In genomic region chr7:106583706-106584690, GRCh38 we compare ENCODE assay signal across 25 cellular contexts.
DNase-seq lines count a peak whose midpoint lies in the region; ATAC-seq, FAIRE-seq and TF ChIP-seq lines count a peak whose summit lies in the region.
"Had no signal": no experiment of that assay in that cellular context is flagged by ENCODE, and none has a peak within 500 bp of the region (broad histone marks: within the 10 kb centered on the region; RNA-seq: fewer than 3 reads in every experiment).

No MANE protein-coding gene starts in this region.

- TF ChIP-seq EP300 in K562 (IDR thresholded peaks at IDR 0.05; ENCODE audit: low read length) = no peak

- H3K79me2 ChIP-seq in GM23248 (ENCODE audit: insufficient read depth) (no peaks in the 10 kb centered on the region), K562 (ENCODE audit: control insufficient read depth, insufficient read depth, low read length) (no peaks in the 10 kb centered on the region)

- FAIRE-seq in K562 (lab: Jason Lieb, UNC) = no peak
- FAIRE-seq: A549, D721Med, GM12878, GM19239, H54 had no signal

- H3K27ac ChIP-seq in GM23248 = 0 out of 2 replicates have a peak overlapping the region, but pooled peaks have one; percentile 32
- H3K27ac ChIP-seq in K562 (ENCODE audit: extremely low read depth, low read depth, low read length) = no peak overlapping the region
- H3K27ac ChIP-seq: A549; BLaER1 treated with 17β-estradiol and CSF1 and Interleukin-3, amounts not matched to agents 10 nM and 100 nM had no signal

- CTCF ChIA-PET in K562 (lab: Yijun Ruan, JAX; ENCODE audit: low intra/inter-chr PET ratio) = no interaction called here

- intact Hi-C loops in K562 (cut with micrococcal nuclease) = no loop called here

- H3K27me3 ChIP-seq in GM23248 (replicated peaks; ENCODE audit: insufficient read depth) (no peaks in the 10 kb centered on the region), K562 (ENCODE audit: control insufficient read depth in 2 of 2, insufficient read depth in 2 of 2, low read length in 2 of 2) (no peaks in the 10 kb centered on the region)
- H3K27me3 ChIP-seq: BE2C; BLaER1 treated with 17β-estradiol and CSF1 and Interleukin-3, amounts not matched to agents 10 nM and 100 nM had no signal

- H4K20me1 ChIP-seq in GM23248 (ENCODE audit: insufficient read depth) (no peaks in the 10 kb centered on the region), K562 (replicated peaks; ENCODE audit: control insufficient read depth, insufficient read depth, low read length) (no peaks in the 10 kb centered on the region)
- H4K20me1 ChIP-seq: BLaER1 treated with 17β-estradiol and CSF1 and Interleukin-3, amounts not matched to agents 10 nM and 100 nM had no signal

- H3K9me3 ChIP-seq in GM23248 (ENCODE audit: low read depth) (no peaks in the 10 kb centered on the region), K562 (replicated peaks; ENCODE audit: control insufficient read depth, insufficient read depth, low read depth, low read length) (no peaks in the 10 kb centered on the region)
- H3K9me3 ChIP-seq: A549, BE2C had no signal

- H3K4me1 ChIP-seq in GM23248 (ENCODE audit: insufficient read depth) = peaks cover 12% of the 10 kb centered on the region; the same call in 1 of the 2 replicates
- H3K4me1 ChIP-seq in K562 (replicated peaks in 1 of 2; ENCODE audit: control insufficient read depth in 2 of 2, insufficient read depth in 2 of 2, low read length in 2 of 2) = peaks cover 8 to 33% of the 10 kb centered on the region in 2 experiments
- H3K4me1 ChIP-seq: A549; BLaER1 treated with 17β-estradiol and CSF1 and Interleukin-3, amounts not matched to agents 10 nM and 100 nM; HAP-1 had no signal

- no peaks in the 10 kb centered on the region for H3K4me1 Mint-ChIP-seq in immature natural killer cell
- H3K4me1 Mint-ChIP-seq: CD14-positive monocyte; CD8-positive, alpha-beta memory T cell; GM23338 had no signal

- H3K4me3 Mint-ChIP-seq in immature natural killer cell = no peak overlapping the region
- H3K4me3 Mint-ChIP-seq: CD14-positive monocyte; CD4-positive, alpha-beta T cell; CD8-positive, alpha-beta memory T cell; GM23338; HFFc6 had no signal

- ATAC-seq in K562 (no peak), omental fat pad (ENCODE audit: low FRiP score) (no peak)
- ATAC-seq: A549, GM12878, GM23338 had no signal

- H3K36me3 ChIP-seq in GM23248 (ENCODE audit: low read depth) = no peaks in the 10 kb centered on the region
- H3K36me3 ChIP-seq in K562 (ENCODE audit: control insufficient read depth, insufficient read depth, low read length) = no peaks in the 10 kb centered on the region
- H3K36me3 ChIP-seq: BE2C; BLaER1 treated with 17β-estradiol and CSF1 and Interleukin-3, amounts not matched to agents 10 nM and 100 nM; HAP-1 had no signal

- no peak for TF ChIP-seq RAD21 in K562 (CRISPR knock-in tag; conservative IDR thresholded peaks at IDR 0.05 in 1 of 2, IDR thresholded peaks at IDR 0.05 in 1 of 2)

- no peaks in the 10 kb centered on the region for H3K9me3 Mint-ChIP-seq in immature natural killer cell
- H3K9me3 Mint-ChIP-seq: CD4-positive, alpha-beta T cell; CD8-positive, alpha-beta memory T cell; GM23338; HFFc6 had no signal

- no peaks in the 10 kb centered on the region for H3K9me2 ChIP-seq in GM23248 (ENCODE audit: insufficient read depth)

- POLR2A ChIA-PET in K562 (lab: Yijun Ruan, JAX) = interaction anchor here (0.6 to 1.9 kb wide), 4 partner anchors 10 to 194 kb away, joined by 3 to 6 read pairs (median 3); no protein-coding TSS in a partner anchor

- BruUV-seq in K562 (replicated peaks; lab: Mats Ljungman, UMichigan) = no TSS peak

- H3K9me1 ChIP-seq in K562 (ENCODE audit: control insufficient read depth, insufficient read depth, low read length) = peaks cover 4% of the 10 kb centered on the region

- no peak for TF ChIP-seq CTCF in K562 (IDR thresholded peaks at IDR 0.05 in 2 of 3, conservative IDR thresholded peaks at IDR 0.05 in 1 of 3; ENCODE audit: insufficient read depth in 2 of 3, low read depth in 1 of 3, low read length in 3 of 3)
- no peak for TF ChIP-seq CTCF in omental fat pad (IDR thresholded peaks at IDR 0.05)

- 79 to 81% methylated on average over 5 of the region's 5 CpGs for WGBS in GM23248 (ENCODE audit: low coverage in 1 of 2, low lambda C conversion rate in 2 of 2, missing lambda C conversion rate in 2 of 2), 2 experiments
- 53% methylated on average over 5 of the region's 5 CpGs for whole genome bisulfite sequencing in K562 (ENCODE audit: insufficient coverage, low coverage, missing lambda C conversion rate)

- H3K9ac ChIP-seq in GM23248 (no peak overlapping the region), K562 (ENCODE audit: insufficient read depth in 1 of 2, low read depth in 2 of 2, low read length in 2 of 2) (no peak overlapping the region)
- H3K9ac ChIP-seq: BLaER1 treated with 17β-estradiol and CSF1 and Interleukin-3, amounts not matched to agents 10 nM and 100 nM had no signal

- in situ Hi-C loops in GM23248 (cut with MboI) = no loop called here
- in situ Hi-C loops in K562 (cut with MboI) = no loop called here

- H2AFZ ChIP-seq in GM23248 (no peak overlapping the region), K562 (ENCODE audit: low read depth, low read length) (peak overlapping the region; percentile 63; the same call in 1 of the 2 replicates)
- H2AFZ ChIP-seq: GM23338 had no signal

- H3K36me3 Mint-ChIP-seq in immature natural killer cell = peaks cover 0 to 3% (median 0%) of the 10 kb centered on the region in 3 donors
- H3K36me3 Mint-ChIP-seq: CD14-positive monocyte had no signal

- TF ChIP-seq POLR2A in K562 (conservative IDR thresholded peaks at IDR 0.05) = no peak

- H3K4me3 ChIP-seq in GM23248 = no peak overlapping the region
- H3K4me3 ChIP-seq in K562 = no peak overlapping the region
- H3K4me3 ChIP-seq: A549; BLaER1 treated with 17β-estradiol and CSF1 and Interleukin-3, amounts not matched to agents 10 nM and 100 nM; GM12878; GM23338; HAP-1 had no signal

- H3K4me2 ChIP-seq in GM23248 (ENCODE audit: unreplicated experiment) = no peak overlapping the region
- H3K4me2 ChIP-seq in K562 (ENCODE audit: insufficient read depth, low read length) = no peak overlapping the region
- H3K4me2 ChIP-seq: A549; BLaER1 treated with 17β-estradiol and CSF1 and Interleukin-3, amounts not matched to agents 10 nM and 100 nM; GM23338 had no signal

- no peak for DNase-seq in GM23248
- peak; percentile 52 for DNase-seq in SK-N-DZ (ENCODE audit: low spot score)
- DNase-seq in K562 (ENCODE audit: extremely low read depth in 1 of 4, low spot score in 3 of 4) = peak in 1 of 4 experiments; percentile 15
- no peak for DNase-seq in immature natural killer cell
- DNase-seq in SW 1271 (lab: John Stamatoyannopoulos, UW) = no peak
- no peak for DNase-seq in omental fat pad (ENCODE audit: low spot score)
- DNase-seq: 8988T; ACHN; AML-193; BE2C; CD4-positive, alpha-beta T cell; CD8-positive, alpha-beta memory T cell; DMS 273 treated with DMSO at 0.1 percent for 48 hours; DMS79; GDM1 had no signal

- H3K27me3 Mint-ChIP-seq in immature natural killer cell (ENCODE audit: low read depth in 3 of 3) = peaks cover 4 to 7% (median 6%) of the 10 kb centered on the region in 3 donors

- H3K27ac Mint-ChIP-seq in immature natural killer cell = no peak overlapping the region
- H3K27ac Mint-ChIP-seq: CD14-positive monocyte; CD4-positive, alpha-beta T cell; CD8-positive, alpha-beta memory T cell; GM23338 had no signal

- H3F3A ChIP-seq in GM23248 (ENCODE audit: insufficient read depth) = peaks cover 23% of the 10 kb centered on the region

TF ChIP-seq in K562, 482 proteins besides CTCF, POLR2A, EP300 and RAD21 (continues in another document):
- TF ChIP-seq ZNF165 (CRISPR knock-in tag; IDR thresholded peaks at IDR 0.05; ENCODE audit: borderline replicate concordance) (0 out of 2 replicates have a peak, but pooled peaks have one; percentile 3), E4F1 (CRISPR knock-in tag; IDR thresholded peaks at IDR 0.05; ENCODE audit: borderline replicate concordance) (no peak), TBL1XR1 (IDR thresholded peaks at IDR 0.05; ENCODE audit: low read length in 2 of 2) (no peak), CBX3 (IDR thresholded peaks at IDR 0.05; ENCODE audit: borderline replicate concordance in 1 of 2, low read length in 2 of 2) (peak in 1 of 2 experiments; percentile 74; a peak in 2 of 3 replicates), MBD1 (CRISPR knock-in tag; IDR thresholded peaks at IDR 0.05) (no peak), ZNF436 (CRISPR knock-in tag; IDR thresholded peaks at IDR 0.05) (no peak), BMI1 (IDR thresholded peaks at IDR 0.05; ENCODE audit: low read length) (no peak)
